In the genomic region with DNA sequence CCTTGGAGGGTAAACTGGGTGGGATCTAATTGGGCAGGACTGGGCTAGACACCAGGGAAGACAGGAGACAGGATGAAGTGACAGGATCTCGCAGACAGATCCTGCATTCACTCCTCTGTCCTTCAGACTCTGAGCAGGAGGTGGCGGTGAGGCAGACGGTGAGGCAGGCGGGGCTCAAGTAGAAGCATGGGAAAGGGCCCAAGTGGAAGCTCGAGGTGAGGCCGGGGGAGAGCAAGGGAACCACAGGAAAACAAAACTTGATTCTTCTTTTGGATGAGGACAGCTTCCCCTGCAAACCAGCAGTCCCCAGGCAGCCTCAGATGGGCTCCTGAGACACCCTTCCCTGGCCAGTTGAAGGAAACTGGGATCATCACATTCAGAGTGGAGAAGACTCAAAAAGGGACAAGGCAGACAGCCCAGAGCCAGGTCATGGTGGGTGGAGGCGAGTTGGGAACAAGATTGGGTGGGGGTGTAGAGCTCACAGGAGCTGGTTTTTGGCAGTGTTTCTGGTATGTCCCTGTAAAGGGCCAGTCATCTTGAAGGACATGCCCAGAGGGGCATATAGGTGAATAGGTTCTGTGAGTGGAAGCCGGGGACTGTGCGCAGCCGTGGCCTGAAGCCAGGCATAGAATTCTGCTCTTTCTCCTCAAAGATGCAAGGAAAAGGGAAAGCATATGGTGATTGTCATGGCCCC, we compare ENCODE assay signal across 12 cellular contexts. TPM values are rescaled to one million over a fixed set of nuclear protein-coding genes. Genes with fewer than 3 reads are reported as not detected.
DNase-seq lines count a peak whose midpoint lies in the region; ATAC-seq and TF ChIP-seq lines count a peak whose summit lies in the region.
"Had no signal": no experiment of that assay in that cellular context is flagged by ENCODE, and none has a peak within 500 bp of the region (broad histone marks: within the 10 kb centered on the region; RNA-seq: fewer than 3 reads in every experiment).

No MANE protein-coding gene starts in this region.

- peak overlapping the region; percentile 21 for H3K27ac Mint-ChIP-seq in nephron progenitor cell

- TF ChIP-seq CTCF in RWPE2 (IDR thresholded peaks at IDR 0.05; ENCODE audit: poor library complexity, severe bottlenecking) (no peak), esophagus squamous epithelium (IDR thresholded peaks at IDR 0.05) (peak in 1 of 6 experiments; percentile 4), nephron progenitor cell (IDR thresholded peaks at IDR 0.05) (no peak)

- H3K36me3 ChIP-seq in RWPE2 (ENCODE audit: low read depth) = no peaks in the 10 kb centered on the region; the same call in 1 of the 2 replicates
- peaks cover 0 to 9% (median 0%) of the 10 kb centered on the region in 3 donors for H3K36me3 ChIP-seq in esophagus squamous epithelium

- no peak overlapping the region for H3K27ac ChIP-seq in RWPE2 (ENCODE audit: poor library complexity, severe bottlenecking)
- peak overlapping the region; percentile 18 to 57 (median 36) for H3K27ac ChIP-seq in esophagus squamous epithelium

- WGBS in esophagus squamous epithelium, 2 donors = 41 to 42% methylated on average over 10 of the region's 10 CpGs

- H3K36me3 Mint-ChIP-seq in nephron progenitor cell (ENCODE audit: low read depth) = no peaks in the 10 kb centered on the region

- intact Hi-C loops in esophagus squamous epithelium (cut with DNase I) = no loop called here

- DNase-seq in G401 (ENCODE audit: low spot score) (peak; percentile 12), RWPE2 (ENCODE audit: low spot score) (no peak), esophagus squamous epithelium (lab: John Stamatoyannopoulos, UW) (no peak), nephron progenitor cell (no peak), Kasumi-1 (lab: John Stamatoyannopoulos, UW) (no peak), NCI-H1105 treated with DMSO at 0.1 percent for 48 hours (lab: John Stamatoyannopoulos, UW) (no peak), D341Med (ENCODE audit: low spot score) (no peak)
- DNase-seq: DMS79 treated with DMSO at 0.1 percent for 48 hours, NCI-H1930 had no signal

- no peaks in the 10 kb centered on the region for H3K27me3 ChIP-seq in RWPE2 (ENCODE audit: insufficient read depth, poor library complexity, severe bottlenecking)
- H3K27me3 ChIP-seq in esophagus squamous epithelium = no peaks in the 10 kb centered on the region
- H3K27me3 ChIP-seq: tibial nerve had no signal

- no peaks in the 10 kb centered on the region for H3K4me1 ChIP-seq in RWPE2 (ENCODE audit: insufficient read depth, poor library complexity, severe bottlenecking)
- H3K4me1 ChIP-seq in esophagus squamous epithelium = peaks cover 18 to 71% (median 32%) of the 10 kb centered on the region in 3 donors
- H3K4me1 ChIP-seq: parathyroid adenoma had no signal

- TF ChIP-seq POLR2A in esophagus squamous epithelium (IDR thresholded peaks at IDR 0.05) = no peak

- H3K27me3 Mint-ChIP-seq in nephron progenitor cell (ENCODE audit: low read depth, poor library complexity) = peaks cover 7% of the 10 kb centered on the region

- 0 out of 3 replicates have a peak, but pooled peaks have one; percentile 6 for ATAC-seq in RWPE2 (ENCODE audit: low read depth)
- no peak for ATAC-seq in HG03139 (IDR thresholded peaks at IDR 0.05; ENCODE audit: unreplicated experiment)

- H3K9me3 Mint-ChIP-seq in nephron progenitor cell = no peaks in the 10 kb centered on the region

- peaks cover 39% of the 10 kb centered on the region for H3K4me1 Mint-ChIP-seq in nephron progenitor cell

- in situ Hi-C loops in G401 (cut with HindIII; ENCODE audit: low sequenced_read_pairs) = no loop called here

- H3K4me3 Mint-ChIP-seq in nephron progenitor cell = no peak overlapping the region

- H3K9me3 ChIP-seq in RWPE2 (ENCODE audit: severe bottlenecking) (no peaks in the 10 kb centered on the region), esophagus squamous epithelium (no peaks in the 10 kb centered on the region)
- H3K9me3 ChIP-seq: tibial nerve had no signal

- H3K4me3 ChIP-seq in RWPE2 (ENCODE audit: severe bottlenecking) (no peak overlapping the region), esophagus squamous epithelium (no peak overlapping the region)
- H3K4me3 ChIP-seq: tibial nerve had no signal

RNA-seq across cellular contexts. Expression of gene INKA2, which starts 18.1 kb away (rescaled TPM):
- total RNA-seq in G401 (2014; rRNA removed; shearing (Covaris generic)) = 2.2 and 6.1 TPM in 2 replicates
- 1 to 10 TPM; 2.1 to 4.6 (median 3.9) TPM for total RNA-seq in esophagus squamous epithelium

RNA-seq across cellular contexts. Expression of gene DDX20, which starts 34.6 kb away (rescaled TPM):
- 21.8 and 37.9 TPM in 2 replicates for total RNA-seq in G401 (2014; rRNA removed; shearing (Covaris generic))
- 10 to 100 TPM in 3 of 4 donors, 1 to 10 TPM in 1; 7.2 to 23.8 (median 11.5) TPM for total RNA-seq in esophagus squamous epithelium
